18 cellular contexts compared by ENCODE assay signal in genomic region chr12:83067981-83068380, GRCh38.
DNase-seq lines count a peak whose midpoint lies in the region; ATAC-seq lines count a peak whose summit lies in the region.
"Had no signal": no experiment of that assay in that cellular context is flagged by ENCODE, and none has a peak within 500 bp of the region (broad histone marks: within the 10 kb centered on the region; RNA-seq: fewer than 3 reads in every experiment).

No MANE protein-coding gene starts in this region.

- ATAC-seq in GM18909 (IDR thresholded peaks at IDR 0.05; ENCODE audit: poor library complexity, unreplicated experiment) (peak; percentile 88), HG02678 (IDR thresholded peaks at IDR 0.05; ENCODE audit: unreplicated experiment) (peak; percentile 84), HG03196 (IDR thresholded peaks at IDR 0.05; ENCODE audit: unreplicated experiment) (peak; percentile 92)
- ATAC-seq: K562, SK-N-SH treated with all-trans-retinoic acid at 6 μM for 48 hours, T-cell had no signal

- DNase-seq in HuH-7.5 (ENCODE audit: low spot score), result no peak
- DNase-seq in HK-2 (ENCODE audit: unreplicated experiment), result no peak
- no peak for DNase-seq in anterior cingulate cortex (lab: John Stamatoyannopoulos, UW)
- no peak for DNase-seq in activated gamma-delta T cell treated with Interleukin-2 at 50 U/mL for 16 hours
- DNase-seq: CD4-positive, alpha-beta memory T cell; GF-D8; NCI-H1105 treated with DMSO at 0.1 percent for 48 hours; NCI-H1694; NCI-H2227 treated with DMSO at 0.1 percent for 48 hours; NCI-H524; PC-9; SIG-M5; T-cell had no signal
